Comparison of ENCODE assay signal across 2 cellular contexts in the genomic region with DNA sequence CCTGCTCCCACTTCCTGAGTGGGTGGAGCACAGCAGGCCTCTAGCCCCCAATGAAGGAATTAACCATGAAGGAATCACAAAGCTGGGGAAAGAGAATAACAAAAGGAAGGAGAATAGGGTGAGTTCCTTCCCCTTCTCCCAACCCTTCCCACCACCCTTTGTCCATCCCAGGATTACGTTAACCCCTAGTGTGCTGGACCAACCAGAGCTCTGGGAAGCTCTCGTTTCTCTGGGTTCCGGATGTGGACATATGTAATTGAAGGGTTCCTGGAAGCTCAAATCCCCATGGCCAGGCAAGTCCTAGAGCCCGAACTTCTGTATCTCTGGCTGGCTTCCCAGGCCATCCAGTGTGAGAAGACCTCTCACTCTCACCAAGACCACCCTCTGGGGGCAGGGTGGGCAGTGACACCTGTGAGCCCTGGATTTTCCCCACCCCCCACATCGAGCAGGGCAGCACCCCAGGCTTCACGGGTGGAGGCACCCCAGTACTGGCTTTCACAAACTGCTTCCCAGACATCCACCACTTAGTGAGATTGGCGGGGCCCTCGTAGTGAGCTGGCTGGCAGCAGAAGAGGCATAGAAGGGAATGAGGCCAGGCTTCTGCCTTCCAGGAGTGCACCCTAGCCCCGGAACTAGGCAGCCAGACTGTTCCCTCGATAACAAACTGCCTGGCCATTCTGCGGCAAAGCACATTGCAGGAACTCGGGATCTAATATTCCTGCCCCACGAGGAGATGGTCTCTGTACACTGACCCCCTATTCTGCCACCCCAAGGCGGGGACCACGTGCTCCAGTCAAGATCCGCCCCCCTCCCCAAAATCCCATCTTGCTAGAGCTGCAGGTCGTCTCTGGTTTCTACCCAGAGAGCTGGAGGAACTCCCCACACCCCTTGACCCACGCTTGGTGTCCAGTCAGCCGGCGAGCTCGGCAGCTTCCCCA.
TF ChIP-seq lines count a peak whose summit lies in the region.

No MANE protein-coding gene starts in this region.

TF ChIP-seq in SK-N-SH, 30 proteins besides CTCF, POLR2A, EP300 and RAD21 (continued from another document):
- TF ChIP-seq, protein P1, sequence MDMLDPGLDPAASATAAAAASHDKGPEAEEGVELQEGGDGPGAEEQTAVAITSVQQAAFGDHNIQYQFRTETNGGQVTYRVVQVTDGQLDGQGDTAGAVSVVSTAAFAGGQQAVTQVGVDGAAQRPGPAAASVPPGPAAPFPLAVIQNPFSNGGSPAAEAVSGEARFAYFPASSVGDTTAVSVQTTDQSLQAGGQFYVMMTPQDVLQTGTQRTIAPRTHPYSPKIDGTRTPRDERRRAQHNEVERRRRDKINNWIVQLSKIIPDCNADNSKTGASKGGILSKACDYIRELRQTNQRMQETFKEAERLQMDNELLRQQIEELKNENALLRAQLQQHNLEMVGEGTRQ (IDR thresholded peaks at IDR 0.05; ENCODE audit: borderline replicate concordance, low read depth, low read length), result no peak
- TF ChIP-seq JUND (IDR thresholded peaks at IDR 0.05) (no peak), CHD2 (IDR thresholded peaks at IDR 0.05; ENCODE audit: low read length, partially characterized antibody) (no peak), TAF1 (IDR thresholded peaks at IDR 0.05; ENCODE audit: borderline replicate concordance, low read depth, low read length) (no peak), ELF1 (IDR thresholded peaks at IDR 0.05) (no peak), SMC3 (IDR thresholded peaks at IDR 0.05; ENCODE audit: low read depth, low read length) (no peak), NRF1 (IDR thresholded peaks at IDR 0.05; ENCODE audit: low read depth, low read length) (no peak), FOSL2 (IDR thresholded peaks at IDR 0.05; ENCODE audit: borderline replicate concordance, low read depth) (no peak)
- TF ChIP-seq, protein P2, sequence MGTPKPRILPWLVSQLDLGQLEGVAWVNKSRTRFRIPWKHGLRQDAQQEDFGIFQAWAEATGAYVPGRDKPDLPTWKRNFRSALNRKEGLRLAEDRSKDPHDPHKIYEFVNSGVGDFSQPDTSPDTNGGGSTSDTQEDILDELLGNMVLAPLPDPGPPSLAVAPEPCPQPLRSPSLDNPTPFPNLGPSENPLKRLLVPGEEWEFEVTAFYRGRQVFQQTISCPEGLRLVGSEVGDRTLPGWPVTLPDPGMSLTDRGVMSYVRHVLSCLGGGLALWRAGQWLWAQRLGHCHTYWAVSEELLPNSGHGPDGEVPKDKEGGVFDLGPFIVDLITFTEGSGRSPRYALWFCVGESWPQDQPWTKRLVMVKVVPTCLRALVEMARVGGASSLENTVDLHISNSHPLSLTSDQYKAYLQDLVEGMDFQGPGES (IDR thresholded peaks at IDR 0.05; ENCODE audit: low read depth, low read length), result no peak

TF ChIP-seq in SK-N-SH treated with all-trans-retinoic acid at 6 μM for 48 hours, 23 proteins besides CTCF, POLR2A, EP300 and RAD21 (continued from another document):
- TF ChIP-seq, protein P3, sequence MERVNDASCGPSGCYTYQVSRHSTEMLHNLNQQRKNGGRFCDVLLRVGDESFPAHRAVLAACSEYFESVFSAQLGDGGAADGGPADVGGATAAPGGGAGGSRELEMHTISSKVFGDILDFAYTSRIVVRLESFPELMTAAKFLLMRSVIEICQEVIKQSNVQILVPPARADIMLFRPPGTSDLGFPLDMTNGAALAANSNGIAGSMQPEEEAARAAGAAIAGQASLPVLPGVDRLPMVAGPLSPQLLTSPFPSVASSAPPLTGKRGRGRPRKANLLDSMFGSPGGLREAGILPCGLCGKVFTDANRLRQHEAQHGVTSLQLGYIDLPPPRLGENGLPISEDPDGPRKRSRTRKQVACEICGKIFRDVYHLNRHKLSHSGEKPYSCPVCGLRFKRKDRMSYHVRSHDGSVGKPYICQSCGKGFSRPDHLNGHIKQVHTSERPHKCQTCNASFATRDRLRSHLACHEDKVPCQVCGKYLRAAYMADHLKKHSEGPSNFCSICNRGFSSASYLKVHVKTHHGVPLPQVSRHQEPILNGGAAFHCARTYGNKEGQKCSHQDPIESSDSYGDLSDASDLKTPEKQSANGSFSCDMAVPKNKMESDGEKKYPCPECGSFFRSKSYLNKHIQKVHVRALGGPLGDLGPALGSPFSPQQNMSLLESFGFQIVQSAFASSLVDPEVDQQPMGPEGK (CRISPR knock-in tag; IDR thresholded peaks at IDR 0.05; ENCODE audit: borderline replicate concordance), result no peak
- no peak for TF ChIP-seq GLIS3 (CRISPR knock-in tag; IDR thresholded peaks at IDR 0.05)
- TF ChIP-seq ISL1 (CRISPR knock-in tag; IDR thresholded peaks at IDR 0.05), result no peak
- TF ChIP-seq TCF4 (CRISPR knock-in tag; IDR thresholded peaks at IDR 0.05; ENCODE audit: borderline replicate concordance), result no peak
- TF ChIP-seq BACH2 (CRISPR knock-in tag; IDR thresholded peaks at IDR 0.05; ENCODE audit: borderline replicate concordance), result no peak
- no peak for TF ChIP-seq ZC3H10 (CRISPR knock-in tag; IDR thresholded peaks at IDR 0.05)
- TF ChIP-seq, protein P4, sequence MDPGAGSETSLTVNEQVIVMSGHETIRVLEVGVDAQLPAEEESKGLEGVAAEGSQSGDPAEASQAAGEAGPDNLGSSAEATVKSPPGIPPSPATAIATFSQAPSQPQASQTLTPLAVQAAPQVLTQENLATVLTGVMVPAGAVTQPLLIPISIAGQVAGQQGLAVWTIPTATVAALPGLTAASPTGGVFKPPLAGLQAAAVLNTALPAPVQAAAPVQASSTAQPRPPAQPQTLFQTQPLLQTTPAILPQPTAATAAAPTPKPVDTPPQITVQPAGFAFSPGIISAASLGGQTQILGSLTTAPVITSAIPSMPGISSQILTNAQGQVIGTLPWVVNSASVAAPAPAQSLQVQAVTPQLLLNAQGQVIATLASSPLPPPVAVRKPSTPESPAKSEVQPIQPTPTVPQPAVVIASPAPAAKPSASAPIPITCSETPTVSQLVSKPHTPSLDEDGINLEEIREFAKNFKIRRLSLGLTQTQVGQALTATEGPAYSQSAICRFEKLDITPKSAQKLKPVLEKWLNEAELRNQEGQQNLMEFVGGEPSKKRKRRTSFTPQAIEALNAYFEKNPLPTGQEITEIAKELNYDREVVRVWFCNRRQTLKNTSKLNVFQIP (CRISPR knock-in tag; IDR thresholded peaks at IDR 0.05; ENCODE audit: borderline replicate concordance, low read depth), result no peak
- no peak for TF ChIP-seq RARB (CRISPR knock-in tag; IDR thresholded peaks at IDR 0.05)
- no peak for TF ChIP-seq ARNTL (CRISPR knock-in tag; IDR thresholded peaks at IDR 0.05; ENCODE audit: borderline replicate concordance, low read depth)
- no peak for TF ChIP-seq CSDC2 (CRISPR knock-in tag; IDR thresholded peaks at IDR 0.05)
- no peak for TF ChIP-seq ZFP30 (CRISPR knock-in tag; IDR thresholded peaks at IDR 0.05)
- TF ChIP-seq SNAI2 (CRISPR knock-in tag; IDR thresholded peaks at IDR 0.05), result no peak
- no peak for TF ChIP-seq ZNF70 (CRISPR knock-in tag; IDR thresholded peaks at IDR 0.05)
- TF ChIP-seq, protein P5, sequence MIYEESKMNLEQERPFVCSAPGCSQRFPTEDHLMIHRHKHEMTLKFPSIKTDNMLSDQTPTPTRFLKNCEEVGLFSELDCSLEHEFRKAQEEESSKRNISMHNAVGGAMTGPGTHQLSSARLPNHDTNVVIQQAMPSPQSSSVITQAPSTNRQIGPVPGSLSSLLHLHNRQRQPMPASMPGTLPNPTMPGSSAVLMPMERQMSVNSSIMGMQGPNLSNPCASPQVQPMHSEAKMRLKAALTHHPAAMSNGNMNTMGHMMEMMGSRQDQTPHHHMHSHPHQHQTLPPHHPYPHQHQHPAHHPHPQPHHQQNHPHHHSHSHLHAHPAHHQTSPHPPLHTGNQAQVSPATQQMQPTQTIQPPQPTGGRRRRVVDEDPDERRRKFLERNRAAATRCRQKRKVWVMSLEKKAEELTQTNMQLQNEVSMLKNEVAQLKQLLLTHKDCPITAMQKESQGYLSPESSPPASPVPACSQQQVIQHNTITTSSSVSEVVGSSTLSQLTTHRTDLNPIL (CRISPR knock-in tag; IDR thresholded peaks at IDR 0.05; ENCODE audit: low read depth), result no peak
- no peak for TF ChIP-seq PPARA (CRISPR knock-in tag; IDR thresholded peaks at IDR 0.05; ENCODE audit: borderline replicate concordance)
- no peak for TF ChIP-seq ZFP3 (CRISPR knock-in tag; IDR thresholded peaks at IDR 0.05)
- no peak for TF ChIP-seq ZNF565 (CRISPR knock-in tag; conservative IDR thresholded peaks at IDR 0.05; ENCODE audit: low read depth)
TF ChIP-seq in SK-N-SH treated with all-trans-retinoic acid at 6 μM for 48 hours: peak in this region for 0.
